ENCODE assay signal across 8 cellular contexts in genomic region chr11:124799384-124800225, GRCh38. TPM values are rescaled to one million over a fixed set of nuclear protein-coding genes. Genes with fewer than 3 reads are reported as not detected.
DNase-seq lines count a peak whose midpoint lies in the region; ATAC-seq lines count a peak whose summit lies in the region.

No MANE protein-coding gene starts in this region.

- H3K9ac ChIP-seq in duodenal mucosa (ENCODE audit: low read depth in 1 of 2, low read length in 2 of 2) = peak overlapping the region; percentile 77 to 78

- H3K9me3 Mint-ChIP-seq in activated CD4-positive, alpha-beta T cell treated with anti-CD3 and anti-CD28 coated beads, Interleukin-2, amount 10 ng/mL, durations not matched to agents 7 days and 5 days = no peaks in the 10 kb centered on the region

- ATAC-seq in GM21717 (IDR thresholded peaks at IDR 0.05; ENCODE audit: unreplicated experiment) = peak; percentile 44

- H3K27me3 Mint-ChIP-seq in activated CD4-positive, alpha-beta T cell treated with anti-CD3 and anti-CD28 coated beads, Interleukin-2, amount 10 ng/mL, durations not matched to agents 7 days and 5 days = no peaks in the 10 kb centered on the region

- DNase-seq in G401 (ENCODE audit: low spot score) = peak; percentile 3
- peak; percentile 35 for DNase-seq in Kasumi-1 (lab: John Stamatoyannopoulos, UW)
- peak; percentile 47 for DNase-seq in activated CD4-positive, alpha-beta T cell treated with anti-CD3 and anti-CD28 coated beads, Interleukin-2, amount 10 ng/mL, durations not matched to agents 7 days and 5 days
- DNase-seq in medulla oblongata (ENCODE audit: extremely low spot score) = peak; percentile 5
- DNase-seq in stimulated activated CD8-positive, alpha-beta memory T cell treated with anti-CD3 and anti-CD28 coated beads, Interleukin-4, amount 100 ng/mL, for 24 hours (ENCODE audit: low read depth) = peak; percentile 12
- DNase-seq in NCI-H1436 (lab: John Stamatoyannopoulos, UW) = no peak

- peak overlapping the region; percentile 94 for H3K27ac Mint-ChIP-seq in activated CD4-positive, alpha-beta T cell treated with anti-CD3 and anti-CD28 coated beads, Interleukin-2, amount 10 ng/mL, durations not matched to agents 7 days and 5 days

- H3K9me3 ChIP-seq in duodenal mucosa (ENCODE audit: control insufficient read depth in 1 of 2, low read length in 2 of 2) = no peaks in the 10 kb centered on the region

- H3K27me3 ChIP-seq in duodenal mucosa (ENCODE audit: control insufficient read depth in 1 of 2, insufficient read depth in 2 of 2, low read length in 2 of 2) = no peaks in the 10 kb centered on the region

- in situ Hi-C loops in G401 (cut with HindIII; ENCODE audit: low sequenced_read_pairs) = no loop called here

- H3K36me3 Mint-ChIP-seq in activated CD4-positive, alpha-beta T cell treated with anti-CD3 and anti-CD28 coated beads, Interleukin-2, amount 10 ng/mL, durations not matched to agents 7 days and 5 days (ENCODE audit: low read depth) = no peaks in the 10 kb centered on the region

- CTCF ChIA-PET in activated CD4-positive, alpha-beta T cell treated with anti-CD3 and anti-CD28 coated beads, Interleukin-2, amount 10 ng/mL, durations not matched to agents 7 days and 5 days (lab: Charles Lee) = interaction anchor here (0.8 to 2.7 kb wide), 9 partner anchors 9 to 131 kb away, joined by 3 to 12 read pairs (median 5); no protein-coding TSS in a partner anchor

- peak overlapping the region; percentile 98 for H3K27ac ChIP-seq in duodenal mucosa (ENCODE audit: low read depth, low read length)

- H3K4me3 ChIP-seq in duodenal mucosa (ENCODE audit: low read depth in 1 of 2, low read length in 2 of 2) = peak overlapping the region; percentile 92 to 93

- peak overlapping the region; percentile 86 for H3K4me3 Mint-ChIP-seq in activated CD4-positive, alpha-beta T cell treated with anti-CD3 and anti-CD28 coated beads, Interleukin-2, amount 10 ng/mL, durations not matched to agents 7 days and 5 days

- H3K4me1 ChIP-seq in duodenal mucosa (ENCODE audit: control insufficient read depth in 1 of 2, insufficient read depth in 2 of 2, low read length in 2 of 2) = peaks cover 13 to 19% of the 10 kb centered on the region in 2 donors

- H3K36me3 ChIP-seq in duodenal mucosa (ENCODE audit: control insufficient read depth in 1 of 2, insufficient read depth in 2 of 2, low read length in 2 of 2) = no peaks in the 10 kb centered on the region

- H3K4me1 Mint-ChIP-seq in activated CD4-positive, alpha-beta T cell treated with anti-CD3 and anti-CD28 coated beads, Interleukin-2, amount 10 ng/mL, durations not matched to agents 7 days and 5 days = peaks cover 34% of the 10 kb centered on the region

- POLR2A ChIA-PET in activated CD4-positive, alpha-beta T cell treated with anti-CD3 and anti-CD28 coated beads, Interleukin-2, amount 10 ng/mL, durations not matched to agents 7 days and 5 days (lab: Charles Lee) = interaction anchor here (0.6 kb wide), 2 partner anchors 37 to 128 kb away, joined by 4 to 5 read pairs; no protein-coding TSS in a partner anchor

RNA-seq across cellular contexts. Expression of gene MSANTD2, which starts 0.6 kb away (rescaled TPM):
- 12.2 and 13.5 TPM in 2 replicates for total RNA-seq in G401 (2014; rRNA removed; shearing (Covaris generic))
- 10 to 100 TPM in 1 of 2 experiments, 1 to 10 TPM in 1; 9.5 to 10.5 TPM for total RNA-seq in activated CD4-positive, alpha-beta T cell treated with anti-CD3 and anti-CD28 coated beads, Interleukin-2, amount 10 ng/mL, durations not matched to agents 7 days and 5 days

RNA-seq across cellular contexts. Expression of gene ESAM, which starts 37.5 kb away (rescaled TPM):
- total RNA-seq in G401 (2014; rRNA removed; shearing (Covaris generic)) = not detected in 2 replicates
- under 1 TPM; 0.19 to 0.45 TPM for total RNA-seq in activated CD4-positive, alpha-beta T cell treated with anti-CD3 and anti-CD28 coated beads, Interleukin-2, amount 10 ng/mL, durations not matched to agents 7 days and 5 days

RNA-seq across cellular contexts. Expression of gene VSIG2, which starts 47.5 kb away (rescaled TPM):
- total RNA-seq in G401 (2014; rRNA removed; shearing (Covaris generic)) = not detected in 2 replicates
- total RNA-seq in activated CD4-positive, alpha-beta T cell treated with anti-CD3 and anti-CD28 coated beads, Interleukin-2, amount 10 ng/mL, durations not matched to agents 7 days and 5 days = under 1 TPM in 1 of 2 experiments, not detected in 1; 0.22 TPM

RNA-seq across cellular contexts. Expression of gene NRGN, which starts 59.9 kb away (rescaled TPM):
- total RNA-seq in G401 (2014; rRNA removed; shearing (Covaris generic)) = 1.5 TPM in 1 of 2 replicates, not detected in the other
- total RNA-seq in activated CD4-positive, alpha-beta T cell treated with anti-CD3 and anti-CD28 coated beads, Interleukin-2, amount 10 ng/mL, durations not matched to agents 7 days and 5 days = 10 to 100 TPM in 1 of 2 experiments, 1 to 10 TPM in 1; 8.9 to 11.6 TPM
